ENCODE assay signal across 8 cellular contexts in the genomic region with DNA sequence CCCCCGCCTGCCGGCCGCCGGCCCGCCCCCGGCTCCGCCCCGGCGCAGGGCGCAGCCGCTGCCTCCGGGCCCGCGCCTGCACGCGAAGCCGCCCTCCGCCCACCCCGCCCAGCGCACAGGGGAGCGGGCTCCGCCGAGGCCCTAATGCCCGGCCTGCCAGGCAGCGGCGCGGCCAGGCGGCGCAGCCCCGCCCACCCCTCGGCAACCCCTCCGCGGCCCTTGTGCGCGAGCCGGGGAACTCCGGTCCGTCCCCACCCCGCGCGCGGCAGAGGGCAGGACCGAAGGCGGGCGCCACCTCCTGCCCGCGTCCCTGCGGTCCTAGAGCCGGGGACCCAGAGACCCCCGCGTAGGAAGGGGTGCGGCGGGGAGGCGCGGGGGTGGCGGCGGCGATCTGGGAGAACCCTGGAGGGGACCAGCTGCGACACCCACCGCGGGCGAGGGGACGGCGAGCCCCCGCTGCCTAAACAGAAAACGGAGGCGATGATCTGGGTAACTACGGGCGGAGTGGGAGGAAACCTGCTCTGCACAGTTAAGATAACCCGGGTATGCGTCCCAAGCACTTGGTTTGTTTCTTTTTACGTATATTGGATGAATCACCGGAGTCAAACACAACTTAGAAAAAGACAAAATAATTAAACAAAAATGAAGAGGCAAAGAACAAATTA.
A peak's percentile ranks its signal among the peaks of the same experiment; 100 is the strongest.
DNase-seq lines count a peak whose midpoint lies in the region; ATAC-seq and TF ChIP-seq lines count a peak whose summit lies in the region.

No MANE protein-coding gene starts in this region.

- H3K9me3 Mint-ChIP-seq in nephron, result no peaks in the 10 kb centered on the region

- POLR2A ChIA-PET in RWPE1 (lab: Yijun Ruan, JAX; ENCODE audit: low non-redundant PET), result no interaction called here

- ATAC-seq in GM21717 (IDR thresholded peaks at IDR 0.05; ENCODE audit: unreplicated experiment), result peak; percentile 70
- ATAC-seq in stimulated activated naive CD8-positive, alpha-beta T cell treated with anti-CD3 and anti-CD28 coated beads, Interleukin-15, Interleukin-2, amounts not matched to agents 100 U/mL and 50 U/mL, for 24 hours, result peak; percentile 87

- DNase-seq in EH (ENCODE audit: low read depth), result peak; percentile 92
- peak; percentile 51 for DNase-seq in KG1 (lab: John Stamatoyannopoulos, UW)
- DNase-seq in RWPE1 (ENCODE audit: low spot score), result peak; percentile 86
- peak; percentile 89 for DNase-seq in activated T-helper 9 cell treated with anti-CD3 and anti-CD28 coated beads, Interleukin-2, amount 50 U/mL, for 16 hours (ENCODE audit: low read depth)
- peak; percentile 85 for DNase-seq in fibroblast of peridontal ligament (ENCODE audit: extremely low read depth)
- DNase-seq in stimulated activated naive CD8-positive, alpha-beta T cell treated with anti-CD3 and anti-CD28 coated beads, Interleukin-15, Interleukin-2, amounts not matched to agents 100 U/mL and 50 U/mL, for 24 hours, result peak; percentile 90

- H3K4me3 Mint-ChIP-seq in nephron, result peak overlapping the region; percentile 82 to 86 (median 86)

- no peak for TF ChIP-seq CTCF in RWPE1 (conservative IDR thresholded peaks at IDR 0.05; ENCODE audit: low read depth)
- no peak for TF ChIP-seq CTCF in nephron (IDR thresholded peaks at IDR 0.05; ENCODE audit: unreplicated experiment in 3 of 3)

- CTCF ChIA-PET in RWPE1 (lab: Yijun Ruan, JAX), result interaction anchor here (0.6 kb wide), 1 partner anchor 187 kb away, joined by 3 read pairs; no protein-coding TSS in a partner anchor

- no peaks in the 10 kb centered on the region for H3K27me3 Mint-ChIP-seq in nephron (ENCODE audit: low read depth)

- H3K4me1 Mint-ChIP-seq in nephron, result peaks cover 37% of the 10 kb centered on the region

- H3K27ac ChIP-seq in RWPE1, result peak overlapping the region; percentile 89

- no peaks in the 10 kb centered on the region for H3K36me3 Mint-ChIP-seq in nephron (ENCODE audit: low read depth)

- H3K27ac Mint-ChIP-seq in nephron, result peak overlapping the region; percentile 55 to 68 (median 55)

Comparison
In these comparisons a context has a peak if more than half of its experiments do, and no peak if none do; other contexts are left out.
1. Peak in every context shown above with its lines: DNase-seq, ATAC-seq and H3K27ac ChIP-seq.